ENCODE assay signal across 9 cellular contexts in the genomic region with DNA sequence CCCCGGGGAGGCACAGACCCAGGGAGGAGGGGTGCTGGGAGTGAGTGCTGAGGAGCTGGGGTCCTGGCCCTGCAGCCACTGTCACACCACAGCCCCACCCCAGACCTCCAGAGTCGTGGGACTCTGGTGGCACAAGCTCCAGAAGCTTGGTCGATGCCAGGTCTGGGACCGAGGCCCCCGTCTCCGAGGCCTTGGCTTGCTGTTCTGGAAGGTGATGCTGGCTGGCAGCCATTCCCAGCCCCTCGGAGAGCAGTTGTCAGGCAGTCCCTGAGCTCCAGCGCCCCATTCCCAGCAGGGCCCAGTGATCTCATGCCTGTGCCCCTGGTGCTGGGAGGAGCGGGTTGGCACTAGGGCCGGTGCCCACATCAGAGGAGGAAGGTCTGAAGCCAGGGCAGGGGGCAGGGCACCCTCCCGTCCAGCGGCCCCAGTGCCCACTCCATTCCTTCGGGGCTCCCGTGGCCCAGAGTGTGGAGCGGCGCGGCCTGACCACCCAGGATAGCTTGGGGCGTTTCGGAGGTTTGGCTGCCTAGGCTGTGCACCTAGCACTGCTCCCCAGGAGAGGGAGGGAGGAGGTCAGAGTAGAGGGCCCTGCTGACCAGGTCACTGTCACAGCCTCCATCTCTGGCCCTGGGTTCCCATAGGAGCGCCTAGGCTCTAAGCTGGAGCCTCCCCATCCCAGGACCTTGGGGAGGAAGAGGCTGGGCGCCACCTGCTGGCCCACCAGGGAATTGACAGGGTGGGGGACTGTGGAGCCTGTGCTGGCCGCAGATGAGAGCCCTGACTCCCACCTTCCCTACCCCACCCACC. TPM values are rescaled to one million over a fixed set of nuclear protein-coding genes. Genes with fewer than 3 reads are reported as not detected.
DNase-seq lines count a peak whose midpoint lies in the region; ATAC-seq and TF ChIP-seq lines count a peak whose summit lies in the region.
"Had no signal": no experiment of that assay in that cellular context is flagged by ENCODE, and none has a peak within 500 bp of the region (broad histone marks: within the 10 kb centered on the region; RNA-seq: fewer than 3 reads in every experiment).

No MANE protein-coding gene starts in this region.

- no peak for TF ChIP-seq EP300 in stomach (IDR thresholded peaks at IDR 0.05)

- intact Hi-C loops in stomach (cut with DNase I; ENCODE audit: low total_unique reads), result loop anchor here (5.0 kb wide), 2 partner anchors 83 to 532 kb away; a partner anchor contains a TSS

- no peaks in the 10 kb centered on the region for H3K36me3 ChIP-seq in stomach

- TF ChIP-seq POLR2A in stomach (IDR thresholded peaks at IDR 0.05), result no peak

- peaks cover 0 to 5% (median 0%) of the 10 kb centered on the region in 4 donors for H3K4me1 ChIP-seq in stomach

- H3K9me3 ChIP-seq in stomach, result no peaks in the 10 kb centered on the region

- peak in 4 of 7 experiments; percentile 7 to 66 (median 45) for TF ChIP-seq CTCF in stomach (IDR thresholded peaks at IDR 0.05)

- in situ Hi-C loops in KBM-7 (cut with MboI; ENCODE audit: low pct_unique_long_range_greater_than_20kb, low sequenced_read_pairs), result no loop called here

- ATAC-seq in HG02759 (IDR thresholded peaks at IDR 0.05; ENCODE audit: unreplicated experiment), result no peak

- H3K4me3 ChIP-seq in stomach, result no peak overlapping the region

- 54 to 79% (median 75%) methylated on average over 4 to 21 of the region's 22 CpGs for WGBS in stomach, 5 donors

- DNase-seq in COLO668 (lab: John Stamatoyannopoulos, UW; ENCODE audit: unreplicated experiment) (peak; percentile 22), NCI-H226 (peak; percentile 28), left kidney (ENCODE audit: low read depth, low spot score) (peak; percentile 60), stomach (peak; percentile 50), KBM-7 (no peak), HCEC 1CT (no peak)
- peak; percentile 17 for DNase-seq in activated naive CD8-positive, alpha-beta T cell treated with anti-CD3 and anti-CD28 coated beads, Interleukin-2, amount 50 U/mL, for 16 hours (ENCODE audit: low read depth, low spot score)

- peaks cover 0 to 14% (median 3%) of the 10 kb centered on the region in 3 donors for H3K27me3 ChIP-seq in stomach

- H3K27ac ChIP-seq in stomach, result no peak overlapping the region

RNA-seq across cellular contexts. Expression of a gene that starts 16.8 kb away (rescaled TPM):
- 10 to 100 TPM in 1 of 5 donors, 1 to 10 TPM in 1, not detected in 3; 1.4 to 12.3 TPM for total RNA-seq in stomach
- polyA plus RNA-seq in stomach, result not detected
- total RNA-seq: aorta had no signal

RNA-seq across cellular contexts. Expression of a gene that starts 32.5 kb away (rescaled TPM):
- total RNA-seq in stomach, result not detected
- not detected for polyA plus RNA-seq in stomach
- total RNA-seq: aorta had no signal
- polyA plus RNA-seq: aorta had no signal

RNA-seq across cellular contexts. Expression of a gene that starts 48.5 kb away (rescaled TPM):
- 1 to 10 TPM in 1 of 5 donors, not detected in 4; 1.1 TPM for total RNA-seq in stomach
- under 1 TPM in 1 of 3 donors, not detected in 2; 0.35 TPM for polyA plus RNA-seq in stomach
- polyA plus RNA-seq: aorta had no signal

Comparison
In these comparisons a context has a peak if more than half of its experiments do, and no peak if none do; other contexts are left out.
1. DNase-seq: peak in COLO668 (single experiment), NCI-H226 (single experiment), activated naive CD8-positive, alpha-beta T cell treated with anti-CD3 and anti-CD28 coated beads, Interleukin-2, amount 50 U/mL, for 16 hours (single experiment), left kidney (single experiment) and stomach (single experiment); none in KBM-7 (single experiment) and HCEC 1CT (single experiment).